Comparison of ENCODE assay signal across 9 cellular contexts in the genomic region with DNA sequence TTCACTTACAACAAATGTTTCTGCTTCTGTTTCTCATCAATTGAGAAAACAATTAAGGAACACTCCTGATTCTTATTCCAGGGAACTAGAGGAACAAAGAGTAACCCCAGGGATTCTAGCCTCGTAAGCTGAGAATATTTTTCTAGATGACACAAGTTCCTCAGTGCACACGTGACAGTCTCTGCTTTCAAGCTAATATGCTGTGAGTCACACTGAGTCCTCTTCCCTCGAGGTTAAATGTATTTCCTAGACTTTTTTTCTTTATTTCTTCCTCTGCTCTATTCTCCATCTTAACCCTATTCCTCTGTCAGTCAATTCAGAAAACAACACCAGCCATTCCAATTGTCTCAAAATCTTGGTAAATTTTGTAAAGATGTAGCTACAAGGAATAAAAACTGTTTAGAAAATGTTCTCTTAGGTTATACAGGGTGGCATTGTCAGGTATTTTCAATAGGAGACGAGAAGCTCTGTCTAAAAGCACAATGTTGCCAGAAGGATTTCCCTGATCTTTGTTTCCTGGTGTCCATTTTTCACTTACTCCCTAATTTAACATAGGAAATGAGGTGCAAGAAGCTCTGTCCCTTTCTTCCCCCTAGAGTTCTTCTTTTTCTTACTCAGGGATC. TPM values are rescaled to one million over a fixed set of nuclear protein-coding genes. Genes with fewer than 3 reads are reported as not detected.
DNase-seq lines count a peak whose midpoint lies in the region; ATAC-seq lines count a peak whose summit lies in the region.
"Had no signal": no experiment of that assay in that cellular context is flagged by ENCODE, and none has a peak within 500 bp of the region (broad histone marks: within the 10 kb centered on the region; RNA-seq: fewer than 3 reads in every experiment).

No MANE protein-coding gene starts in this region.

- peaks cover 21% of the 10 kb centered on the region for H3K4me1 Mint-ChIP-seq in activated T-cell treated with anti-CD3 and anti-CD28 coated beads, Interleukin-2, amount 50 U/mL, for 72 hours (ENCODE audit: low read depth)
- peaks cover 19 to 40% (median 32%) of the 10 kb centered on the region in 3 donors for H3K4me1 Mint-ChIP-seq in T-cell

- peaks cover 5 to 9% of the 10 kb centered on the region in 2 donors for H3K36me3 Mint-ChIP-seq in activated T-cell treated with anti-CD3 and anti-CD28 coated beads, Interleukin-2, amount 50 U/mL, for 72 hours (ENCODE audit: insufficient read depth in 2 of 2)
- H3K36me3 Mint-ChIP-seq in T-cell, result peaks cover 19% of the 10 kb centered on the region

- ATAC-seq in activated T-cell treated with anti-CD3 and anti-CD28 coated beads, Interleukin-2, amount 50 U/mL, for 72 hours (replicated peaks in 1 of 2), result peak; percentile 44 to 46
- peak in 3 of 4 experiments; percentile 55 to 75 (median 56) for ATAC-seq in T-cell (replicated peaks in 1 of 4)
- peak; percentile 72 for ATAC-seq in left ventricle myocardium superior
- ATAC-seq in GM21515 (IDR thresholded peaks at IDR 0.05; ENCODE audit: unreplicated experiment), result no peak
- ATAC-seq in GM18868 (IDR thresholded peaks at IDR 0.05; ENCODE audit: unreplicated experiment), result no peak

- no peaks in the 10 kb centered on the region for H3K27me3 Mint-ChIP-seq in activated T-cell treated with anti-CD3 and anti-CD28 coated beads, Interleukin-2, amount 50 U/mL, for 72 hours (ENCODE audit: low read depth)
- no peaks in the 10 kb centered on the region for H3K27me3 Mint-ChIP-seq in T-cell

- no peak for DNase-seq in activated T-cell treated with anti-CD3 and anti-CD28 coated beads, Interleukin-2, amount 50 U/mL, for 72 hours
- no peak for DNase-seq in activated T-cell treated with anti-CD3 and anti-CD28 coated beads, Interleukin-2, amount 50 U/mL, for 1 hour
- DNase-seq in T-cell, result no peak
- DNase-seq in left ventricle myocardium superior, result no peak
- peak; percentile 90 for DNase-seq in stromal cell of bone marrow (ENCODE audit: low read depth)
- no peak for DNase-seq in NCI-H2227 treated with DMSO at 0.1 percent for 48 hours (lab: John Stamatoyannopoulos, UW)
- DNase-seq: CD4-positive, CD25-positive, alpha-beta regulatory T cell had no signal

- peak overlapping the region; percentile 6 for H3K27ac Mint-ChIP-seq in activated T-cell treated with anti-CD3 and anti-CD28 coated beads, Interleukin-2, amount 50 U/mL, for 72 hours
- H3K27ac Mint-ChIP-seq in T-cell, result peak overlapping the region in 1 of 2 donors; percentile 15

- POLR2A ChIA-PET in T-cell (lab: Charles Lee), result no interaction called here

- H3K9me3 Mint-ChIP-seq in activated T-cell treated with anti-CD3 and anti-CD28 coated beads, Interleukin-2, amount 50 U/mL, for 72 hours, result peaks cover 4 to 7% of the 10 kb centered on the region in 2 donors
- peaks cover 0 to 20% (median 10%) of the 10 kb centered on the region in 3 donors for H3K9me3 Mint-ChIP-seq in T-cell

- intact Hi-C loops in left ventricle myocardium superior (cut with micrococcal nuclease), result no loop called here

- CTCF ChIA-PET in T-cell (lab: Charles Lee), result interaction anchor here in 1 of 2 donors (0.6 to 0.7 kb wide), 2 partner anchors 24 to 1014 kb away, joined by 3 to 4 read pairs; no protein-coding TSS in a partner anchor

- peak overlapping the region in 1 of 2 donors; percentile 42 for H3K4me3 Mint-ChIP-seq in activated T-cell treated with anti-CD3 and anti-CD28 coated beads, Interleukin-2, amount 50 U/mL, for 72 hours
- H3K4me3 Mint-ChIP-seq in T-cell, result no peak overlapping the region
- H3K4me3 Mint-ChIP-seq: CD4-positive, CD25-positive, alpha-beta regulatory T cell had no signal

RNA-seq across cellular contexts. Expression of gene C1GALT1, which starts 5.8 kb away (rescaled TPM):
- total RNA-seq in activated T-cell treated with anti-CD3 and anti-CD28 coated beads, Interleukin-2, amount 50 U/mL, for 72 hours, result 10 to 100 TPM; 31.0 to 31.8 TPM
- total RNA-seq in T-cell (10 to 100 TPM; 32.9 to 45.0 (median 44.0) TPM), left ventricle myocardium superior (19.4 TPM)

Comparison
In these comparisons a context has a peak if more than half of its experiments do, and no peak if none do; other contexts are left out.
1. ATAC-seq: peak in activated T-cell treated with anti-CD3 and anti-CD28 coated beads, Interleukin-2, amount 50 U/mL, for 72 hours (2 of 2), T-cell (3 of 4) and left ventricle myocardium superior (single experiment); none in GM21515 (single experiment) and GM18868 (single experiment).